In the genomic region with DNA sequence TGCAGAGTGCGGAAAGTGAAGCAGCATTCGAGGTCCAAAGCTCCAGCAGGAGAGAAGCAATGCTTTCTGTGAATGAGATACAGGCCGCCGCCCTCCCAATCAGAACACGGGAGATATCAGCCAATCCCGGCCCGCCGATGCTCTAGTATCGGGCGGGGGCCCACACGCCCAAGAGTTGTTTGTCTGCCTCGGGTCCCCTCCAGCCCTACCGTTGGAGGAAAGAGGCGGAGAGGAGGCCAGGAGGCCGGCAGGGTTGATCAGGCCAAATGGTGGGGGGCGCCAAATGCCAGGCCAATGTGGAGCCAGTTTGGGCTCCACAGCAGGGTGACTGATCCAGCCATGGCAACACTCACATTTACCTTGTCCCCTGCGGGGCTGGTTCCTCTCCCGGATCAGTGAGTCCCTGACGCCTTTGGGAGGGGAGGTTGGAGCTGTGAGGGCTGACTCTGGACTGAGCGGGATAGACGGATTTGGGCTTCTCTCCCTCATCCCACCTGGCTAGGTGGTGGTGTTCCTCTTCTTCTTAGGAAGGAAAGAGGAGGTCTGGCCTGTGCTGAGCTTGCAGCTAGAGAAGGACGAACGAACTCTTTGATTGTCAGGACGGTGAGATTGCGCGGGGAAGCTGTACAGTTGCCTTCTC, we compare ENCODE assay signal across 17 cellular contexts.
"Had no signal": no experiment of that assay in that cellular context is flagged by ENCODE, and none has a peak within 500 bp of the region (broad histone marks: within the 10 kb centered on the region; RNA-seq: fewer than 3 reads in every experiment).

No MANE protein-coding gene starts in this region.

- H3K4me1 ChIP-seq: left lung, right lobe of liver, testis, upper lobe of left lung had no signal

- H3K27me3 ChIP-seq: left lung, ovary, right lobe of liver, testis, upper lobe of left lung had no signal

- DNase-seq: activated CD4-positive, alpha-beta T cell treated with anti-CD3 and anti-CD28 coated beads, Interleukin-2, amount 50 U/mL, for 1 hour; activated CD4-positive, CD25-positive, alpha-beta regulatory T cell treated with anti-CD3 and anti-CD28 coated beads, Interleukin-2, amount 50 U/mL, for 72 hours; activated effector memory CD4-positive, alpha-beta T cell treated with Interleukin-2 at 50 U/mL for 16 hours; activated naive CD4-positive, alpha-beta T cell treated with anti-CD3 and anti-CD28 coated beads, Interleukin-2, amount 10 ng/mL, durations not matched to agents 7 days and 5 days; activated naive CD8-positive, alpha-beta T cell treated with anti-CD3 and anti-CD28 coated beads, Interleukin-2, amount 50 U/mL, for 24 hours; activated T-cell treated with anti-CD3 and anti-CD28 coated beads, Interleukin-2, amount 50 U/mL, for 24 hours; anterior cingulate cortex; caudate nucleus; erythroblast; kidney; ovary; right lobe of liver; stimulated activated CD4-positive, alpha-beta T cell treated with anti-CD3 and anti-CD28 coated beads, Interleukin-4, amount 100 ng/mL, for 24 hours; testis had no signal

- H3K27ac ChIP-seq: left lung, ovary, right lobe of liver, testis, upper lobe of left lung had no signal

- H3K36me3 ChIP-seq: left lung, ovary, right lobe of liver, upper lobe of left lung had no signal

- H3K9me3 ChIP-seq: left lung, ovary, right lobe of liver, testis, upper lobe of left lung had no signal

- H3K4me3 ChIP-seq: left lung, ovary, right lobe of liver, testis, upper lobe of left lung had no signal

- ATAC-seq: activated naive CD8-positive, alpha-beta T cell treated with anti-CD3 and anti-CD28 coated beads, Interleukin-2, amount 50 U/mL, for 24 hours; left lung; right lobe of liver; stimulated activated memory B cell treated with anti-CD40 and anti-IgM and Interleukin-4, amounts not matched to agents 10 μg/mL and 1 μg/mL and 100 μg/mL, for 72 hours had no signal
